In genomic region chr17:16007439-16007838, GRCh38 we compare ENCODE assay signal across 12 cellular contexts.
"Had no signal": no experiment of that assay in that cellular context is flagged by ENCODE, and none has a peak within 500 bp of the region (broad histone marks: within the 10 kb centered on the region; RNA-seq: fewer than 3 reads in every experiment).

No MANE protein-coding gene starts in this region.

- H3K9me3 Mint-ChIP-seq: activated naive CD4-positive, alpha-beta T cell treated with anti-CD3 and anti-CD28 coated beads, Interleukin-2, amount 10 ng/mL, durations not matched to agents 7 days and 5 days; central memory CD8-positive, alpha-beta T cell; dendritic cell treated with granulocyte-macrophage colony-stimulating factor and Interleukin-4, amounts not matched to agents 40 ng/mL and 50 ng/mL, for 4 days; stimulated activated memory B cell treated with anti-CD40 and anti-IgM and Interleukin-4, amounts not matched to agents 10 μg/mL and 1 μg/mL and 100 μg/mL, for 72 hours had no signal

- H3K4me3 ChIP-seq: skin epidermis had no signal

- H3K4me1 ChIP-seq: parathyroid adenoma had no signal

- ATAC-seq: stimulated activated memory B cell treated with anti-CD40 and anti-IgM and Interleukin-4, amounts not matched to agents 10 μg/mL and 1 μg/mL and 100 μg/mL, for 72 hours; T-helper 17 cell had no signal

- H3K27ac ChIP-seq: parathyroid adenoma, skin epidermis had no signal

- H3K4me1 Mint-ChIP-seq: brain had no signal

- H3K27ac Mint-ChIP-seq: activated naive CD4-positive, alpha-beta T cell treated with anti-CD3 and anti-CD28 coated beads, Interleukin-2, amount 10 ng/mL, durations not matched to agents 7 days and 5 days; brain; dendritic cell treated with granulocyte-macrophage colony-stimulating factor and Interleukin-4, amounts not matched to agents 40 ng/mL and 50 ng/mL, for 4 days; stimulated activated memory B cell treated with anti-CD40 and anti-IgM and Interleukin-4, amounts not matched to agents 10 μg/mL and 1 μg/mL and 100 μg/mL, for 72 hours had no signal

- DNase-seq: activated naive CD4-positive, alpha-beta T cell treated with anti-CD3 and anti-CD28 coated beads, Interleukin-2, amount 10 ng/mL, durations not matched to agents 7 days and 5 days; amygdala; hypothalamus; kidney glomerular epithelial cell; T-helper 17 cell; trophoblast cell had no signal

- H3K4me3 Mint-ChIP-seq: activated naive CD4-positive, alpha-beta T cell treated with anti-CD3 and anti-CD28 coated beads, Interleukin-2, amount 10 ng/mL, durations not matched to agents 7 days and 5 days; brain; central memory CD8-positive, alpha-beta T cell; dendritic cell treated with granulocyte-macrophage colony-stimulating factor and Interleukin-4, amounts not matched to agents 40 ng/mL and 50 ng/mL, for 4 days; stimulated activated memory B cell treated with anti-CD40 and anti-IgM and Interleukin-4, amounts not matched to agents 10 μg/mL and 1 μg/mL and 100 μg/mL, for 72 hours; T-helper 17 cell had no signal

- H3K27me3 Mint-ChIP-seq: activated naive CD4-positive, alpha-beta T cell treated with anti-CD3 and anti-CD28 coated beads, Interleukin-2, amount 10 ng/mL, durations not matched to agents 7 days and 5 days; brain; central memory CD8-positive, alpha-beta T cell; dendritic cell treated with granulocyte-macrophage colony-stimulating factor and Interleukin-4, amounts not matched to agents 40 ng/mL and 50 ng/mL, for 4 days; stimulated activated memory B cell treated with anti-CD40 and anti-IgM and Interleukin-4, amounts not matched to agents 10 μg/mL and 1 μg/mL and 100 μg/mL, for 72 hours; T-helper 17 cell had no signal
